In the genomic region with DNA sequence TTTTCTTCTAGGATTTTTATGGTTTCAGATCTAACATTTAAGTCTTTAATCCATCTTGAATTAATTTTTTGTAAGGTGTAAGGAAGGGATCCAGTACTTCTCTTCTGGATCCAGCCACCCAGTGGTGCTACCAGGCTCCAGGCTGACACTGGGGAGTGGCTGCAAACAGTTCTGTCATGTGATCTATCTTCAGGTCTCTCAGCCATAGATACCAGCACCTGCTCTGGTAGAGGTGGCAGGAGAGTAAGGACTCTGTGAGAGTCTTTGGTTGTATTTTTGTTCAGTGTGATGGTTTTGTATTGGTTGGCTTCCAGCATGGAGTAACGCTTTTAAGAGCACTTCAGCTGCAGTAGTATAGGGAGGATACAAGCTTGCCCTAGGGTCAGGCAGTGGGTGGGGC, we compare ENCODE assay signal across 1 cellular context.
TF ChIP-seq lines count a peak whose summit lies in the region.

No MANE protein-coding gene starts in this region.

TF ChIP-seq in K562, 482 proteins besides CTCF, POLR2A, EP300 and RAD21 (continued from another document):
- TF ChIP-seq, protein P1, sequence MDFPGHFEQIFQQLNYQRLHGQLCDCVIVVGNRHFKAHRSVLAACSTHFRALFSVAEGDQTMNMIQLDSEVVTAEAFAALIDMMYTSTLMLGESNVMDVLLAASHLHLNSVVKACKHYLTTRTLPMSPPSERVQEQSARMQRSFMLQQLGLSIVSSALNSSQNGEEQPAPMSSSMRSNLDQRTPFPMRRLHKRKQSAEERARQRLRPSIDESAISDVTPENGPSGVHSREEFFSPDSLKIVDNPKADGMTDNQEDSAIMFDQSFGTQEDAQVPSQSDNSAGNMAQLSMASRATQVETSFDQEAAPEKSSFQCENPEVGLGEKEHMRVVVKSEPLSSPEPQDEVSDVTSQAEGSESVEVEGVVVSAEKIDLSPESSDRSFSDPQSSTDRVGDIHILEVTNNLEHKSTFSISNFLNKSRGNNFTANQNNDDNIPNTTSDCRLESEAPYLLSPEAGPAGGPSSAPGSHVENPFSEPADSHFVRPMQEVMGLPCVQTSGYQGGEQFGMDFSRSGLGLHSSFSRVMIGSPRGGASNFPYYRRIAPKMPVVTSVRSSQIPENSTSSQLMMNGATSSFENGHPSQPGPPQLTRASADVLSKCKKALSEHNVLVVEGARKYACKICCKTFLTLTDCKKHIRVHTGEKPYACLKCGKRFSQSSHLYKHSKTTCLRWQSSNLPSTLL (IDR thresholded peaks at IDR 0.05) = no peak
- TF ChIP-seq, protein P2, sequence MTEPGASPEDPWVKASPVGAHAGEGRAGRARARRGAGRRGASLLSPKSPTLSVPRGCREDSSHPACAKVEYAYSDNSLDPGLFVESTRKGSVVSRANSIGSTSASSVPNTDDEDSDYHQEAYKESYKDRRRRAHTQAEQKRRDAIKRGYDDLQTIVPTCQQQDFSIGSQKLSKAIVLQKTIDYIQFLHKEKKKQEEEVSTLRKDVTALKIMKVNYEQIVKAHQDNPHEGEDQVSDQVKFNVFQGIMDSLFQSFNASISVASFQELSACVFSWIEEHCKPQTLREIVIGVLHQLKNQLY (CRISPR knock-in tag; conservative IDR thresholded peaks at IDR 0.05) = no peak
- TF ChIP-seq, protein P3, sequence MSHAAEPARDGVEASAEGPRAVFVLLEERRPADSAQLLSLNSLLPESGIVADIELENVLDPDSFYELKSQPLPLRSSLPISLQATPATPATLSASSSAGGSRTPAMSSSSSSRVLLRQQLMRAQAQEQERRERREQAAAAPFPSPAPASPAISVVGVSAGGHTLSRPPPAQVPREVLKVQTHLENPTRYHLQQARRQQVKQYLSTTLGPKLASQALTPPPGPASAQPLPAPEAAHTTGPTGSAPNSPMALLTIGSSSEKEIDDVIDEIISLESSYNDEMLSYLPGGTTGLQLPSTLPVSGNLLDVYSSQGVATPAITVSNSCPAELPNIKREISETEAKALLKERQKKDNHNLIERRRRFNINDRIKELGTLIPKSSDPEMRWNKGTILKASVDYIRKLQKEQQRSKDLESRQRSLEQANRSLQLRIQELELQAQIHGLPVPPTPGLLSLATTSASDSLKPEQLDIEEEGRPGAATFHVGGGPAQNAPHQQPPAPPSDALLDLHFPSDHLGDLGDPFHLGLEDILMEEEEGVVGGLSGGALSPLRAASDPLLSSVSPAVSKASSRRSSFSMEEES (CRISPR knock-in tag; IDR thresholded peaks at IDR 0.05) = peak; percentile 51
- no peak for TF ChIP-seq CBX8 (IDR thresholded peaks at IDR 0.05; ENCODE audit: borderline replicate concordance, extremely low read depth, low read depth, low read length, poor library complexity, severe bottlenecking)
- no peak for TF ChIP-seq ZNF644 (tag; IDR thresholded peaks at IDR 0.05; ENCODE audit: low read depth)
